Comparison of ENCODE assay signal across 1 cellular context in the genomic region with DNA sequence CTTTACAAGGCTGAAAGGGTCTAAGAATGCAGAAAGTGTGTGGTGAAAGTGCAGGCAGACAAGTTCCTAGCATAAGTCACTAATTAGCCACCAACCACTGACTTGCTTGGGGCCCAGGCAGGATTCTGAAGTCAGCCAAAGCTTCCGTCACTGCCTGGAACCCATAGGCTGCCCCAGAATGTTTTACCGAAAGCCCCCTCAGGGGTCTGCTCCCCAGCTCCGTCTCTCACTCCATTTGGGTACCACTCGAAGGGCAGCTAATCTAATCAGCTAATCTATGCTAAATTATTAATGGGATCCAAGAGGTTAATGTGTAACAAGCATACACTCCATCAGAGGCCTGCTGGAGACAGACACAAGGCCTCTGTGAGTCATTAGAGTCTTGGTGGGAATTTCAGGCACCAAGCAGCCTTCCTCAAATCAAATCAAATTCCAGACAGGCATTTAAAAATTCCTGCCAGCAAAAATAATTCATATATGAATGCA.
A peak's percentile ranks its signal among the peaks of the same experiment; 100 is the strongest.
TF ChIP-seq lines count a peak whose summit lies in the region.

No MANE protein-coding gene starts in this region.

TF ChIP-seq in SK-N-SH, 30 proteins besides CTCF, POLR2A, EP300 and RAD21 (continued from another document):
- TF ChIP-seq, protein P1, sequence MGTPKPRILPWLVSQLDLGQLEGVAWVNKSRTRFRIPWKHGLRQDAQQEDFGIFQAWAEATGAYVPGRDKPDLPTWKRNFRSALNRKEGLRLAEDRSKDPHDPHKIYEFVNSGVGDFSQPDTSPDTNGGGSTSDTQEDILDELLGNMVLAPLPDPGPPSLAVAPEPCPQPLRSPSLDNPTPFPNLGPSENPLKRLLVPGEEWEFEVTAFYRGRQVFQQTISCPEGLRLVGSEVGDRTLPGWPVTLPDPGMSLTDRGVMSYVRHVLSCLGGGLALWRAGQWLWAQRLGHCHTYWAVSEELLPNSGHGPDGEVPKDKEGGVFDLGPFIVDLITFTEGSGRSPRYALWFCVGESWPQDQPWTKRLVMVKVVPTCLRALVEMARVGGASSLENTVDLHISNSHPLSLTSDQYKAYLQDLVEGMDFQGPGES (IDR thresholded peaks at IDR 0.05; ENCODE audit: low read depth, low read length) = no peak
- TF ChIP-seq SIN3A (IDR thresholded peaks at IDR 0.05; ENCODE audit: borderline replicate concordance, low read depth, low read length) = 0 out of 2 replicates have a peak, but pooled peaks have one; percentile 23
- peak; percentile 78; the same call in 1 of the 2 replicates for TF ChIP-seq FOXJ3 (CRISPR knock-in tag; IDR thresholded peaks at IDR 0.05)
- peak; percentile 71; the same call in 1 of the 2 replicates for TF ChIP-seq MXI1 (IDR thresholded peaks at IDR 0.05; ENCODE audit: low read depth, low read length)
- peak; percentile 26; the same call in 1 of the 2 replicates for TF ChIP-seq FOSL2 (IDR thresholded peaks at IDR 0.05; ENCODE audit: borderline replicate concordance, low read depth)
- TF ChIP-seq MEF2A (IDR thresholded peaks at IDR 0.05; ENCODE audit: borderline replicate concordance, low read depth) = no peak
- TF ChIP-seq, protein P2, sequence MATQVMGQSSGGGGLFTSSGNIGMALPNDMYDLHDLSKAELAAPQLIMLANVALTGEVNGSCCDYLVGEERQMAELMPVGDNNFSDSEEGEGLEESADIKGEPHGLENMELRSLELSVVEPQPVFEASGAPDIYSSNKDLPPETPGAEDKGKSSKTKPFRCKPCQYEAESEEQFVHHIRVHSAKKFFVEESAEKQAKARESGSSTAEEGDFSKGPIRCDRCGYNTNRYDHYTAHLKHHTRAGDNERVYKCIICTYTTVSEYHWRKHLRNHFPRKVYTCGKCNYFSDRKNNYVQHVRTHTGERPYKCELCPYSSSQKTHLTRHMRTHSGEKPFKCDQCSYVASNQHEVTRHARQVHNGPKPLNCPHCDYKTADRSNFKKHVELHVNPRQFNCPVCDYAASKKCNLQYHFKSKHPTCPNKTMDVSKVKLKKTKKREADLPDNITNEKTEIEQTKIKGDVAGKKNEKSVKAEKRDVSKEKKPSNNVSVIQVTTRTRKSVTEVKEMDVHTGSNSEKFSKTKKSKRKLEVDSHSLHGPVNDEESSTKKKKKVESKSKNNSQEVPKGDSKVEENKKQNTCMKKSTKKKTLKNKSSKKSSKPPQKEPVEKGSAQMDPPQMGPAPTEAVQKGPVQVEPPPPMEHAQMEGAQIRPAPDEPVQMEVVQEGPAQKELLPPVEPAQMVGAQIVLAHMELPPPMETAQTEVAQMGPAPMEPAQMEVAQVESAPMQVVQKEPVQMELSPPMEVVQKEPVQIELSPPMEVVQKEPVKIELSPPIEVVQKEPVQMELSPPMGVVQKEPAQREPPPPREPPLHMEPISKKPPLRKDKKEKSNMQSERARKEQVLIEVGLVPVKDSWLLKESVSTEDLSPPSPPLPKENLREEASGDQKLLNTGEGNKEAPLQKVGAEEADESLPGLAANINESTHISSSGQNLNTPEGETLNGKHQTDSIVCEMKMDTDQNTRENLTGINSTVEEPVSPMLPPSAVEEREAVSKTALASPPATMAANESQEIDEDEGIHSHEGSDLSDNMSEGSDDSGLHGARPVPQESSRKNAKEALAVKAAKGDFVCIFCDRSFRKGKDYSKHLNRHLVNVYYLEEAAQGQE (IDR thresholded peaks at IDR 0.05; ENCODE audit: low read depth, low read length) = peak; percentile 24; the same call in 1 of the 2 replicates
- TF ChIP-seq GABPA (IDR thresholded peaks at IDR 0.05; ENCODE audit: low read depth) = no peak
- TF ChIP-seq RCOR1 (IDR thresholded peaks at IDR 0.05; ENCODE audit: low read length) = peak; percentile 91
- TF ChIP-seq TAF1 (IDR thresholded peaks at IDR 0.05; ENCODE audit: borderline replicate concordance, low read depth, low read length) = no peak
- TF ChIP-seq YY1 (IDR thresholded peaks at IDR 0.05; ENCODE audit: low read depth) = no peak
- peak; percentile 78 for TF ChIP-seq GATA2 (CRISPR knock-in tag; IDR thresholded peaks at IDR 0.05)
- TF ChIP-seq, protein P3, sequence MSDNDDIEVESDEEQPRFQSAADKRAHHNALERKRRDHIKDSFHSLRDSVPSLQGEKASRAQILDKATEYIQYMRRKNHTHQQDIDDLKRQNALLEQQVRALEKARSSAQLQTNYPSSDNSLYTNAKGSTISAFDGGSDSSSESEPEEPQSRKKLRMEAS (IDR thresholded peaks at IDR 0.05; ENCODE audit: low read depth) = no peak
- TF ChIP-seq FOXM1 (IDR thresholded peaks at IDR 0.05; ENCODE audit: low read depth) = no peak
- TF ChIP-seq CHD2 (IDR thresholded peaks at IDR 0.05; ENCODE audit: low read length, partially characterized antibody) = peak; percentile 51
- TF ChIP-seq SMC3 (IDR thresholded peaks at IDR 0.05; ENCODE audit: low read depth, low read length) = no peak
- TF ChIP-seq TCF12 (IDR thresholded peaks at IDR 0.05) = peak; percentile 57
- TF ChIP-seq, protein P4, sequence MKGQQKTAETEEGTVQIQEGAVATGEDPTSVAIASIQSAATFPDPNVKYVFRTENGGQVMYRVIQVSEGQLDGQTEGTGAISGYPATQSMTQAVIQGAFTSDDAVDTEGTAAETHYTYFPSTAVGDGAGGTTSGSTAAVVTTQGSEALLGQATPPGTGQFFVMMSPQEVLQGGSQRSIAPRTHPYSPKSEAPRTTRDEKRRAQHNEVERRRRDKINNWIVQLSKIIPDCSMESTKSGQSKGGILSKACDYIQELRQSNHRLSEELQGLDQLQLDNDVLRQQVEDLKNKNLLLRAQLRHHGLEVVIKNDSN (IDR thresholded peaks at IDR 0.05; ENCODE audit: borderline replicate concordance, low read depth) = no peak
- no peak for TF ChIP-seq RFX5 (IDR thresholded peaks at IDR 0.05; ENCODE audit: low read length)
- TF ChIP-seq RXRA (IDR thresholded peaks at IDR 0.05; ENCODE audit: borderline replicate concordance, low read depth) = no peak
- TF ChIP-seq, protein P5, sequence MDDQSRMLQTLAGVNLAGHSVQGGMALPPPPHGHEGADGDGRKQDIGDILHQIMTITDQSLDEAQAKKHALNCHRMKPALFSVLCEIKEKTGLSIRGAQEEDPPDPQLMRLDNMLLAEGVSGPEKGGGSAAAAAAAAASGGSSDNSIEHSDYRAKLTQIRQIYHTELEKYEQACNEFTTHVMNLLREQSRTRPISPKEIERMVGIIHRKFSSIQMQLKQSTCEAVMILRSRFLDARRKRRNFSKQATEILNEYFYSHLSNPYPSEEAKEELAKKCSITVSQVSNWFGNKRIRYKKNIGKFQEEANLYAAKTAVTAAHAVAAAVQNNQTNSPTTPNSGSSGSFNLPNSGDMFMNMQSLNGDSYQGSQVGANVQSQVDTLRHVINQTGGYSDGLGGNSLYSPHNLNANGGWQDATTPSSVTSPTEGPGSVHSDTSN (IDR thresholded peaks at IDR 0.05) = no peak
- TF ChIP-seq JUND (IDR thresholded peaks at IDR 0.05) = no peak
- no peak for TF ChIP-seq NFIC (IDR thresholded peaks at IDR 0.05; ENCODE audit: borderline replicate concordance)
- no peak for TF ChIP-seq NRF1 (IDR thresholded peaks at IDR 0.05; ENCODE audit: low read depth, low read length)
- TF ChIP-seq, protein P6, sequence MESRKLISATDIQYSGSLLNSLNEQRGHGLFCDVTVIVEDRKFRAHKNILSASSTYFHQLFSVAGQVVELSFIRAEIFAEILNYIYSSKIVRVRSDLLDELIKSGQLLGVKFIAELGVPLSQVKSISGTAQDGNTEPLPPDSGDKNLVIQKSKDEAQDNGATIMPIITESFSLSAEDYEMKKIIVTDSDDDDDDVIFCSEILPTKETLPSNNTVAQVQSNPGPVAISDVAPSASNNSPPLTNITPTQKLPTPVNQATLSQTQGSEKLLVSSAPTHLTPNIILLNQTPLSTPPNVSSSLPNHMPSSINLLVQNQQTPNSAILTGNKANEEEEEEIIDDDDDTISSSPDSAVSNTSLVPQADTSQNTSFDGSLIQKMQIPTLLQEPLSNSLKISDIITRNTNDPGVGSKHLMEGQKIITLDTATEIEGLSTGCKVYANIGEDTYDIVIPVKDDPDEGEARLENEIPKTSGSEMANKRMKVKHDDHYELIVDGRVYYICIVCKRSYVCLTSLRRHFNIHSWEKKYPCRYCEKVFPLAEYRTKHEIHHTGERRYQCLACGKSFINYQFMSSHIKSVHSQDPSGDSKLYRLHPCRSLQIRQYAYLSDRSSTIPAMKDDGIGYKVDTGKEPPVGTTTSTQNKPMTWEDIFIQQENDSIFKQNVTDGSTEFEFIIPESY (IDR thresholded peaks at IDR 0.05; ENCODE audit: borderline replicate concordance, low read depth) = no peak
